ENCODE assay signal across 18 cellular contexts in genomic region chr18:75057169-75057789, GRCh38.
A peak's percentile ranks its signal among the peaks of the same experiment; 100 is the strongest.
DNase-seq lines count a peak whose midpoint lies in the region; ATAC-seq, FAIRE-seq and TF ChIP-seq lines count a peak whose summit lies in the region.
"Had no signal": no experiment of that assay in that cellular context is flagged by ENCODE, and none has a peak within 500 bp of the region (broad histone marks: within the 10 kb centered on the region; RNA-seq: fewer than 3 reads in every experiment).

No MANE protein-coding gene starts in this region.

- DNase-seq in D721Med (ENCODE audit: insufficient read length, low spot score) (no peak), GM12891 (ENCODE audit: insufficient read length, low spot score) (no peak), T-helper 17 cell (no peak), left ventricle myocardium superior (no peak), KG1 (lab: John Stamatoyannopoulos, UW) (no peak), erythroblast (lab: John Stamatoyannopoulos, UW) (no peak)
- DNase-seq: CD8-positive, alpha-beta T cell; COR-L47; DND-41; GF-D8; HCEC 1CT; HFFc6; KBM-7 had no signal

- no peak overlapping the region for H3K4me3 Mint-ChIP-seq in T-helper 17 cell
- H3K4me3 Mint-ChIP-seq: CD14-positive monocyte; CD8-positive, alpha-beta T cell; HFFc6 had no signal

- no peak for TF ChIP-seq CTCF in D721Med (IDR thresholded peaks at IDR 0.05; ENCODE audit: insufficient read depth, missing control alignments)

- TF ChIP-seq POLR2A in GM12891 (IDR thresholded peaks at IDR 0.05; ENCODE audit: low read depth, low read length) (no peak), erythroblast (IDR thresholded peaks at IDR 0.05; ENCODE audit: low read length) (no peak)

- FAIRE-seq in D721Med (lab: Jason Lieb, UNC) (peak; percentile 97), GM12891 (lab: Jason Lieb, UNC) (peak; percentile 5)
- FAIRE-seq: A549, GM18507, HTR-8/SVneo had no signal

- intact Hi-C loops in left ventricle myocardium superior (cut with micrococcal nuclease): no loop called here

- H3K36me3 Mint-ChIP-seq in T-helper 17 cell (ENCODE audit: low read depth): no peaks in the 10 kb centered on the region

- no peaks in the 10 kb centered on the region for H3K9me3 ChIP-seq in T-helper 17 cell (ENCODE audit: control insufficient read depth, low read length, poor library complexity, severe bottlenecking)
- H3K9me3 ChIP-seq: A549 had no signal

- peak overlapping the region; percentile 11 for H3K27ac Mint-ChIP-seq in T-helper 17 cell
- H3K27ac Mint-ChIP-seq: CD8-positive, alpha-beta T cell; HFFc6 had no signal

- ATAC-seq in T-helper 17 cell: no peak
- peak; percentile 53 for ATAC-seq in left ventricle myocardium superior
- ATAC-seq in GM18873 (IDR thresholded peaks at IDR 0.05; ENCODE audit: low FRiP score, unreplicated experiment): no peak
- ATAC-seq: A549; CD8-positive, alpha-beta T cell had no signal

- no peaks in the 10 kb centered on the region for H3K4me1 Mint-ChIP-seq in T-helper 17 cell
- H3K4me1 Mint-ChIP-seq: CD14-positive monocyte had no signal

- no peaks in the 10 kb centered on the region for H3K27me3 Mint-ChIP-seq in T-helper 17 cell

TF ChIP-seq in GM12891, 5 proteins besides CTCF, POLR2A, EP300 and RAD21:
- TF ChIP-seq PAX5 (IDR thresholded peaks at IDR 0.05; ENCODE audit: insufficient read depth, low read length, severe bottlenecking): no peak
- no peak for TF ChIP-seq TAF1 (IDR thresholded peaks at IDR 0.05; ENCODE audit: low read depth, low read length)
- TF ChIP-seq SPI1 (IDR thresholded peaks at IDR 0.05; ENCODE audit: low read depth, low read length): no peak
- no peak for TF ChIP-seq POLR2AphosphoS5 (IDR thresholded peaks at IDR 0.05; ENCODE audit: low read depth, low read length)
- no peak for TF ChIP-seq POU2F2 (IDR thresholded peaks at IDR 0.05; ENCODE audit: low read depth, low read length)
TF ChIP-seq in GM12891: peak in this region for 0.
